Comparison of ENCODE assay signal across 8 cellular contexts in the genomic region with DNA sequence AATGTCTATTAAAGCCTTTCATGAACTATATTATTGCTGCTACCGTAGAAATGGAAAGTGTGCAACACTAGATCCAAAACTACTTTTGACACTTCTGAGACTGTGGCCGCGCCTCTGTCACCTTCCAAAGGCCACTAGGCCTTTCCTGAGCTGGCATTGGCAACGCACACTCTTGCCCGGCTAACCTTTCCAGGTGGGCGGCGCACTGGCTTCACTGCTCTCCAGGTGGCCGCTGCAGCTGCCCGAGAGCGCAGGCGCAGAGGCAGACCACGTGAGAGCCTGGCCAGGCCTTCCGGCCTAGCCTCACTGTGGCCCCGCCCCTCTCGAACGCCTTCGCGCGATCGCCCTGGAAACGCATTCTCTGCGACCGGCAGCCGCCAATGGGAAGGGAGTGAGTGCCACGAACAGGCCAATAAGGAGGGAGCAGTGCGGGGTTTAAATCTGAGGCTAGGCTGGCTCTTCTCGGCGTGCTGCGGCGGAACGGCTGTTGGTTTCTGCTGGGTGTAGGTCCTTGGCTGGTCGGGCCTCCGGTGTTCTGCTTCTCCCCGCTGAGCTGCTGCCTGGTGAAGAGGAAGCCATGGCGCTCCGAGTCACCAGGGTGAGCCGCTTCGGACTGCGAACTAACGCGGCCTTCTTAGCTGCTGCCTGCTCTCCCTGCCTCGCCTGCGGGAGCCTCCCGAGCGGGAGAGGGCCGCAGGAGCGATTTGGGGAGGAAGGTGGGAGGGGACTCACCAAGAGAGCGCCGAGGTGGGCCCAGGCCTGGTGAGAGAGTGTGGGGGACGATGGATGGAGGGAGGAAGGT. TPM values are rescaled to one million over a fixed set of nuclear protein-coding genes. Genes with fewer than 3 reads are reported as not detected.
DNase-seq lines count a peak whose midpoint lies in the region; ATAC-seq, FAIRE-seq and TF ChIP-seq lines count a peak whose summit lies in the region.

Gene CCNB1, plus strand, starts transcription at position 465 of the 802 bp plus-strand sequence. Its CDS starts 113 bp downstream, at position 578.

- FAIRE-seq in keratinocyte (lab: Jason Lieb, UNC): peak; percentile 77

- no peaks in the 10 kb centered on the region for H4K20me1 ChIP-seq in keratinocyte (ENCODE audit: control insufficient read depth, extremely low read depth, insufficient read depth, low read length)

- peaks cover 41% of the 10 kb centered on the region for H3K79me2 ChIP-seq in keratinocyte (ENCODE audit: control insufficient read depth, insufficient read depth, low read length)

- H3K9me3 ChIP-seq in keratinocyte (ENCODE audit: control insufficient read depth, low read depth, low read length): no peaks in the 10 kb centered on the region

- ATAC-seq in HG03432 (IDR thresholded peaks at IDR 0.05; ENCODE audit: unreplicated experiment): peak; percentile 100
- peak; percentile 99 to 100 for ATAC-seq in activated CD4-positive, CD25-positive, alpha-beta regulatory T cell treated with anti-CD3 and anti-CD28 coated beads, Interleukin-2, amount 50 U/mL, for 24 hours

- H3K9ac ChIP-seq in keratinocyte (ENCODE audit: control insufficient read depth, extremely low read depth, insufficient read depth, low read length): peak within 1 kb of the TSS; percentile 81

- no peaks in the 10 kb centered on the region for H3K27me3 ChIP-seq in keratinocyte (ENCODE audit: control insufficient read depth, extremely low read depth, insufficient read depth, low read length)

- H3K27ac ChIP-seq in keratinocyte (ENCODE audit: control insufficient read depth, insufficient read depth, low read length): peak within 1 kb of the TSS; percentile 81

- TF ChIP-seq POLR2A in GM19193 (IDR thresholded peaks at IDR 0.05; ENCODE audit: extremely low read depth, insufficient read depth, insufficient read length): peak; percentile 74

- H3K9me1 ChIP-seq in keratinocyte (ENCODE audit: control insufficient read depth, extremely low read depth, insufficient read depth, low read length): no peaks in the 10 kb centered on the region

- peak in 1 of 3 experiments; percentile 31 for TF ChIP-seq CTCF in keratinocyte (optimal IDR thresholded peaks at IDR 0.05 in 1 of 3, IDR thresholded peaks at IDR 0.05 in 1 of 3, conservative IDR thresholded peaks at IDR 0.05 in 1 of 3; ENCODE audit: extremely low read depth in 1 of 3, insufficient read depth in 2 of 3, low read length in 3 of 3)

- peaks cover 5 to 21% of the 10 kb centered on the region in 2 experiments for H3K36me3 ChIP-seq in keratinocyte (ENCODE audit: control insufficient read depth in 2 of 2, extremely low read depth in 1 of 2, insufficient read depth in 2 of 2, low read length in 2 of 2)

- peak; percentile 99 for DNase-seq in Ammon's horn (ENCODE audit: low spot score)
- DNase-seq in NCI-H460 (ENCODE audit: extremely low read depth, low read depth): peak; percentile 98
- peak; percentile 66 to 94 for DNase-seq in cerebellar nuclear complex (lab: John Stamatoyannopoulos, UW)
- peak; percentile 74 for DNase-seq in keratinocyte (ENCODE audit: low read depth, low spot score)
- peak; percentile 96 to 98 (median 97) for DNase-seq in stimulated activated CD4-positive, alpha-beta T cell treated with anti-CD3 and anti-CD28 coated beads, Interleukin-12 subunit alpha, Interleukin-12 subunit beta, amount 100 ng/mL, for 48 hours (ENCODE audit: low read depth in 2 of 3, low spot score in 1 of 3)

- peak within 1 kb of the TSS; percentile 84 for H3K4me2 ChIP-seq in keratinocyte (ENCODE audit: control insufficient read depth, extremely low read depth, insufficient read depth, low read depth, low read length)

- H3K4me1 ChIP-seq in keratinocyte (ENCODE audit: control insufficient read depth, extremely low read depth, insufficient read depth, low read length): peaks cover 22% of the 10 kb centered on the region

- dilution Hi-C loops in keratinocyte (cut with MboI; ENCODE audit: extremely low pct_ligation_motif_present, low sequenced_read_pairs): no loop called here

- peak within 1 kb of the TSS; percentile 97 for H2AFZ ChIP-seq in keratinocyte (ENCODE audit: control insufficient read depth, low read length)

- peak within 1 kb of the TSS; percentile 77 to 86 (median 81) for H3K4me3 ChIP-seq in keratinocyte (ENCODE audit: control insufficient read depth in 2 of 3, extremely low read depth in 1 of 3, insufficient read depth in 2 of 3, low read depth in 1 of 3, low read length in 3 of 3)

RNA-seq across cellular contexts. Expression of gene CCNB1, which starts in this region (rescaled TPM):
- total RNA-seq in NCI-H460 (2014; rRNA removed; shearing (Covaris generic)): 163 and 189 TPM in 2 replicates
- polyA plus RNA-seq in NCI-H460 (2014; cell fraction: nucleus; rRNA removed): 258 and 278 TPM in 2 replicates
- 38.8 to 126 TPM (median 98.0 TPM) in 3 replicates for polyA plus RNA-seq in keratinocyte
- polyA plus RNA-seq in keratinocyte (2011; ENCODE audit: low read depth): 5.4 TPM
- polyA plus RNA-seq in keratinocyte (2011; cell fraction: cytosol; rRNA removed): 28.5 and 46.3 TPM in 2 replicates
- polyA plus RNA-seq in keratinocyte (2011; cell fraction: nucleus; rRNA removed): 39.3 and 47.1 TPM in 2 replicates
- 4.9 and 107 TPM in 2 replicates for polyA plus RNA-seq in keratinocyte (2012; ENCODE audit: low replicate concordance)
- polyA minus RNA-seq in keratinocyte: 13.5 to 62.1 TPM (median 14.2 TPM) in 3 replicates
- polyA minus RNA-seq in keratinocyte (2011; cell fraction: cytosol; rRNA and poly(A)+ RNA removed): 15.7 TPM
- polyA minus RNA-seq in keratinocyte (2011; cell fraction: nucleus; rRNA and poly(A)+ RNA removed): 7.2 and 15.4 TPM in 2 replicates

Comparison
In these comparisons a context has a peak if more than half of its experiments do, and no peak if none do; other contexts are left out.
1. Peak in every context shown above with its lines: DNase-seq, ATAC-seq, H3K4me3 ChIP-seq and H3K27ac ChIP-seq.